8 cellular contexts compared by ENCODE assay signal in genomic region chr22:50582562-50583293, GRCh38. TPM values are rescaled to one million over a fixed set of nuclear protein-coding genes. Genes with fewer than 3 reads are reported as not detected.
A peak's percentile ranks its signal among the peaks of the same experiment; 100 is the strongest.
DNase-seq lines count a peak whose midpoint lies in the region; ATAC-seq lines count a peak whose summit lies in the region.

CHKB (minus strand) TSS chr22:50582849; CDS start chr22:50582781, 68 bp downstream.

- H3K27me3 Mint-ChIP-seq in immature natural killer cell (ENCODE audit: low read depth in 3 of 3): peaks cover 0 to 7% (median 4%) of the 10 kb centered on the region in 3 donors

- H3K36me3 Mint-ChIP-seq in immature natural killer cell: peaks cover 0 to 3% (median 3%) of the 10 kb centered on the region in 3 donors

- H3K9me3 Mint-ChIP-seq in immature natural killer cell: no peaks in the 10 kb centered on the region

- H3K4me1 Mint-ChIP-seq in immature natural killer cell: peaks cover 8 to 28% of the 10 kb centered on the region in 2 donors

- ATAC-seq in GM19023 (IDR thresholded peaks at IDR 0.05; ENCODE audit: unreplicated experiment) (peak; percentile 86), HG03280 (IDR thresholded peaks at IDR 0.05; ENCODE audit: unreplicated experiment) (peak; percentile 90)

- H3K4me3 Mint-ChIP-seq in immature natural killer cell: peak within 1 kb of the TSS; percentile 86 to 94 (median 93)

- peak within 1 kb of the TSS; percentile 83 to 97 (median 93) for H3K27ac Mint-ChIP-seq in immature natural killer cell

- DNase-seq in AG08396 (ENCODE audit: low spot score): peak; percentile 100
- peak; percentile 90 for DNase-seq in NCI-H345 treated with DMSO at 0.1 percent for 48 hours (lab: John Stamatoyannopoulos, UW; ENCODE audit: unreplicated experiment)
- DNase-seq in activated CD4-positive, CD25-positive, alpha-beta regulatory T cell (lab: John Stamatoyannopoulos, UW): peak; percentile 94 to 99 (median 96)
- peak; percentile 99 for DNase-seq in central memory CD4-positive, alpha-beta T cell
- DNase-seq in immature natural killer cell: peak; percentile 99
- peak; percentile 93 for DNase-seq in smooth muscle cell of the brain vasculature (ENCODE audit: low read depth, low spot score)

RNA-seq across cellular contexts. Expression of gene CHKB, which starts in this region (rescaled TPM):
- 10 to 100 TPM; 44.0 to 51.3 (median 49.4) TPM for polyA plus RNA-seq in immature natural killer cell

Comparison
In these comparisons a context has a peak if more than half of its experiments do, and no peak if none do; other contexts are left out.
1. Peak in every context shown above with its lines: DNase-seq and ATAC-seq.